1 cellular context compared by ENCODE assay signal in the genomic region with DNA sequence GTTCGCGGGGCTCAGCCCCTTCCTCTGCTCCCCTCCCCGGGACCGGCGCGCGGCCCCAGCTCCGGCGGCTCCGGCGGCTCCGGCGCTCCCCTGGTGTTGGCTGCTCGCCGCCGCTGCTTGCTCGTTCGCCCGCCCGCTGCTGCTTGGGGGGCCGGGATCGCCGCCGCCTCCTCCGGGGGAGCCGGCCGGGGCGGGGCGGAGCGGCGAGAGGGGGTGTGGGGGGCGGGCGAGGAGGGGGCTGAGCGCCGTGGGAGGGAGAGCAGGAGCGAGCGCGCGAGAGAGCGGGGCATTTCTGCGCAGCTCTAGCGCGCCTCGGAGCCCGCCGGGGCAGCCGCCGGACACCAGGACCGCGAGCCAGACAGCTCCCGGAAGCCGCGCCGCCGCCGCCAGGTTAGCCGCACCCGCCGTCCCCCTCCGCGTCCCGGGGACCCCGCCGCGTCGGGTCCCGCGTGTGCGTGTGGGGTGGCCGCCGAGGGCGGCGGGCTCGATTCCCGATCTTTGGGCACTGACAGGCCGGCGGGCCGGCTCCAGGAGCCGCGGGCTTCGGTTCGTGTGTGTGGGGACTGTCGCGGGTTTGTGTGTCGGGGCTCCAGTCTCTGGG.
TF ChIP-seq lines count a peak whose summit lies in the region.

No MANE protein-coding gene starts in this region.

TF ChIP-seq in GM23338, 12 proteins besides CTCF, POLR2A, EP300 and RAD21 (continued from another document):
- TF ChIP-seq, protein P1, sequence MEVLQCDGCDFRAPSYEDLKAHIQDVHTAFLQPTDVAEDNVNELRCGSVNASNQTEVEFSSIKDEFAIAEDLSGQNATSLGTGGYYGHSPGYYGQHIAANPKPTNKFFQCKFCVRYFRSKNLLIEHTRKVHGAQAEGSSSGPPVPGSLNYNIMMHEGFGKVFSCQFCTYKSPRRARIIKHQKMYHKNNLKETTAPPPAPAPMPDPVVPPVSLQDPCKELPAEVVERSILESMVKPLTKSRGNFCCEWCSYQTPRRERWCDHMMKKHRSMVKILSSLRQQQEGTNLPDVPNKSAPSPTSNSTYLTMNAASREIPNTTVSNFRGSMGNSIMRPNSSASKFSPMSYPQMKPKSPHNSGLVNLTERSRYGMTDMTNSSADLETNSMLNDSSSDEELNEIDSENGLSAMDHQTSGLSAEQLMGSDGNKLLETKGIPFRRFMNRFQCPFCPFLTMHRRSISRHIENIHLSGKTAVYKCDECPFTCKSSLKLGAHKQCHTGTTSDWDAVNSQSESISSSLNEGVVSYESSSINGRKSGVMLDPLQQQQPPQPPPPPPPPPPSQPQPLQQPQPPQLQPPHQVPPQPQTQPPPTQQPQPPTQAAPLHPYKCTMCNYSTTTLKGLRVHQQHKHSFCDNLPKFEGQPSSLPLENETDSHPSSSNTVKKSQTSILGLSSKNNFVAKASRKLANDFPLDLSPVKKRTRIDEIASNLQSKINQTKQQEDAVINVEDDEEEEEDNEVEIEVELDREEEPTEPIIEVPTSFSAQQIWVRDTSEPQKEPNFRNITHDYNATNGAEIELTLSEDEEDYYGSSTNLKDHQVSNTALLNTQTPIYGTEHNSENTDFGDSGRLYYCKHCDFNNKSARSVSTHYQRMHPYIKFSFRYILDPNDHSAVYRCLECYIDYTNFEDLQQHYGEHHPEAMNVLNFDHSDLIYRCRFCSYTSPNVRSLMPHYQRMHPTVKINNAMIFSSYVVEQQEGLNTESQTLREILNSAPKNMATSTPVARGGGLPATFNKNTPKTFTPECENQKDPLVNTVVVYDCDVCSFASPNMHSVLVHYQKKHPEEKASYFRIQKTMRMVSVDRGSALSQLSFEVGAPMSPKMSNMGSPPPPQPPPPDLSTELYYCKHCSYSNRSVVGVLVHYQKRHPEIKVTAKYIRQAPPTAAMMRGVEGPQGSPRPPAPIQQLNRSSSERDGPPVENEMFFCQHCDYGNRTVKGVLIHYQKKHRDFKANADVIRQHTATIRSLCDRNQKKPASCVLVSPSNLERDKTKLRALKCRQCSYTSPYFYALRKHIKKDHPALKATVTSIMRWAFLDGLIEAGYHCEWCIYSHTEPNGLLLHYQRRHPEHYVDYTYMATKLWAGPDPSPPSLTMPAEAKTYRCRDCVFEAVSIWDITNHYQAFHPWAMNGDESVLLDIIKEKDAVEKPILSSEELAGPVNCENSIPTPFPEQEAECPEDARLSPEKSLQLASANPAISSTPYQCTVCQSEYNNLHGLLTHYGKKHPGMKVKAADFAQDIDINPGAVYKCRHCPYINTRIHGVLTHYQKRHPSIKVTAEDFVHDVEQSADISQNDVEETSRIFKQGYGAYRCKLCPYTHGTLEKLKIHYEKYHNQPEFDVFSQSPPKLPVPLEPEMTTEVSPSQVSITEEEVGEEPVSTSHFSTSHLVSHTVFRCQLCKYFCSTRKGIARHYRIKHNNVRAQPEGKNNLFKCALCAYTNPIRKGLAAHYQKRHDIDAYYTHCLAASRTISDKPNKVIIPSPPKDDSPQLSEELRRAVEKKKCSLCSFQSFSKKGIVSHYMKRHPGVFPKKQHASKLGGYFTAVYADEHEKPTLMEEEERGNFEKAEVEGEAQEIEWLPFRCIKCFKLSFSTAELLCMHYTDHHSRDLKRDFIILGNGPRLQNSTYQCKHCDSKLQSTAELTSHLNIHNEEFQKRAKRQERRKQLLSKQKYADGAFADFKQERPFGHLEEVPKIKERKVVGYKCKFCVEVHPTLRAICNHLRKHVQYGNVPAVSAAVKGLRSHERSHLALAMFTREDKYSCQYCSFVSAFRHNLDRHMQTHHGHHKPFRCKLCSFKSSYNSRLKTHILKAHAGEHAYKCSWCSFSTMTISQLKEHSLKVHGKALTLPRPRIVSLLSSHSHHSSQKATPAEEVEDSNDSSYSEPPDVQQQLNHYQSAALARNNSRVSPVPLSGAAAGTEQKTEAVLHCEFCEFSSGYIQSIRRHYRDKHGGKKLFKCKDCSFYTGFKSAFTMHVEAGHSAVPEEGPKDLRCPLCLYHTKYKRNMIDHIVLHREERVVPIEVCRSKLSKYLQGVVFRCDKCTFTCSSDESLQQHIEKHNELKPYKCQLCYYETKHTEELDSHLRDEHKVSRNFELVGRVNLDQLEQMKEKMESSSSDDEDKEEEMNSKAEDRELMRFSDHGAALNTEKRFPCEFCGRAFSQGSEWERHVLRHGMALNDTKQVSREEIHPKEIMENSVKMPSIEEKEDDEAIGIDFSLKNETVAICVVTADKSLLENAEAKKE (CRISPR knock-in tag; IDR thresholded peaks at IDR 0.05), result no peak
- no peak for TF ChIP-seq EZH2phosphoT487 (IDR thresholded peaks at IDR 0.05; ENCODE audit: unreplicated experiment)
